ENCODE assay signal across 13 cellular contexts in the genomic region with DNA sequence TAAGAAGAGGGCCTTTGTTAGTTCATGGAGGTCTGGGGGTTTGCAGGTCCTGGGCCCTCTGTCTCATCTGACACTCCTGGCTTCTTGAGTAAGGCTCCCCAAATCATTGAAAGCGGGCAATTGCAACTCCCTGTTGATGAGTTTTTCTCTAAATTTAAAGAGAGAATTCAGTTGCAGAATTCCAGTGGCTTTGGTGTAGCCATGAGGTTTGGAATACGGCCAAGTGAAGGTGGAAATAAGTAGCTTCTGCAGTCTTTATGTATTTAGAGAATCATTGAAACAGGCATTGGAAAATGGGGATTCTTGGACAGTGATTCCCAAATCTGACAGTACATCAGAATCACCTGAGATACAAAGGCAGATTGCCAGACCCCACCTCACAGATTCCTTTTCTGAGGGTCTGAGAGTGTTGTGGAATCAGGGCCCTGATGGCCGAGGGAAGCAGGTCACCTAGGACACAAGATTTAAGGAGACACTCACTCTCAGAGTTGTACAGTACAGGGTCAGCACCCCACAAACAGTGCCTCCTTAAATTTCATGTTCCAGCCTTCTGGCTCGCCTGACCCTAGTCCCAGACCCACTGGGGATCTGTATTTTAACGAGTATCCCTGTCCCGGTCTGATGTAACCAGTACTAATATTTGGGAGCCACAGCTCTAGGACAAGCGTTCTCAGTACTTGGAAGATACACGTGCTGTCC. TPM values are rescaled to one million over a fixed set of nuclear protein-coding genes. Genes with fewer than 3 reads are reported as not detected.
DNase-seq lines count a peak whose midpoint lies in the region; ATAC-seq, FAIRE-seq and TF ChIP-seq lines count a peak whose summit lies in the region.
"Had no signal": no experiment of that assay in that cellular context is flagged by ENCODE, and none has a peak within 500 bp of the region (broad histone marks: within the 10 kb centered on the region; RNA-seq: fewer than 3 reads in every experiment).

No MANE protein-coding gene starts in this region.

- H3K27me3 ChIP-seq in HepG2 (ENCODE audit: control insufficient read depth in 1 of 2, insufficient read depth in 2 of 2, low read length in 2 of 2) (no peaks in the 10 kb centered on the region), right lobe of liver (no peaks in the 10 kb centered on the region), heart left ventricle (no peaks in the 10 kb centered on the region), trophoblast cell (ENCODE audit: insufficient read depth, low read length) (no peaks in the 10 kb centered on the region)

- H2BK5ac ChIP-seq in trophoblast cell (ENCODE audit: low read depth, low read length, poor library complexity), result no peak overlapping the region

- intact Hi-C loops in HepG2 (cut with micrococcal nuclease; ENCODE audit: unreplicated experiment), result no loop called here
- intact Hi-C loops in right lobe of liver (cut with DNase I), result no loop called here
- intact Hi-C loops in heart left ventricle (cut with DNase I), result loop anchor here in 8 of 10 donors (2.0 to 5.0 kb wide), 4 partner anchors 36 to 68 kb away; a partner anchor contains a TSS

- H3K18ac ChIP-seq in trophoblast cell (ENCODE audit: low read length), result peak overlapping the region; percentile 41

- TF ChIP-seq POLR2A in HepG2 (IDR thresholded peaks at IDR 0.05; ENCODE audit: insufficient read depth in 1 of 2, low read depth in 2 of 2, low read length in 2 of 2), result no peak
- no peak for TF ChIP-seq POLR2A in right lobe of liver (IDR thresholded peaks at IDR 0.05)
- TF ChIP-seq POLR2A in heart left ventricle (IDR thresholded peaks at IDR 0.05), result no peak

- BruUV-seq in HepG2 (replicated peaks; lab: Mats Ljungman, UMichigan), result no TSS peak

- peaks cover 0 to under 1% of the 10 kb centered on the region in 2 experiments; a peak in 1 of 5 replicates for H3K36me3 ChIP-seq in HepG2 (replicated peaks in 1 of 2; ENCODE audit: control insufficient read depth in 1 of 2, insufficient read depth in 2 of 2, low read length in 2 of 2)
- H3K36me3 ChIP-seq in right lobe of liver, result no peaks in the 10 kb centered on the region
- peaks cover 0 to 2% (median 0%) of the 10 kb centered on the region in 9 donors for H3K36me3 ChIP-seq in heart left ventricle
- H3K36me3 ChIP-seq in trophoblast cell (ENCODE audit: control insufficient read depth in 1 of 2, insufficient read depth in 2 of 2, low read length in 2 of 2), result peaks cover 0 to under 1% of the 10 kb centered on the region in 2 experiments

- H2BK120ac ChIP-seq in trophoblast cell (ENCODE audit: insufficient read depth, low read length, poor library complexity), result peak overlapping the region; percentile 47

- H3K4me1 ChIP-seq in HepG2 (ENCODE audit: insufficient read depth, low read length) (peaks cover 90% of the 10 kb centered on the region), right lobe of liver (peaks cover 6 to 90% (median 53%) of the 10 kb centered on the region in 4 donors), heart left ventricle (peaks cover 56 to 100% (median 99%) of the 10 kb centered on the region in 12 donors), trophoblast cell (ENCODE audit: control insufficient read depth in 1 of 2, insufficient read depth in 2 of 2, low read length in 2 of 2) (peaks cover 57 to 65% of the 10 kb centered on the region in 2 experiments)

- ATAC-seq in HepG2, result no peak
- ATAC-seq in right lobe of liver, result no peak
- peak in 1 of 4 donors; percentile 9 for ATAC-seq in heart left ventricle
- no peak for ATAC-seq in GM19324 (IDR thresholded peaks at IDR 0.05; ENCODE audit: low FRiP score, unreplicated experiment)
- ATAC-seq: K562 had no signal

- H2AFZ ChIP-seq in HepG2 (ENCODE audit: low read length), result no peak overlapping the region
- no peak overlapping the region for H2AFZ ChIP-seq in trophoblast cell (ENCODE audit: insufficient read depth, low read length, poor library complexity)

- H3K79me2 ChIP-seq in HepG2 (ENCODE audit: insufficient read depth, low read length) (peaks cover 8% of the 10 kb centered on the region), trophoblast cell (ENCODE audit: control insufficient read depth, insufficient read depth, low read length, poor library complexity) (peaks cover 11% of the 10 kb centered on the region)

- H3K4ac ChIP-seq in trophoblast cell (ENCODE audit: low read depth, low read length), result peak overlapping the region; percentile 37

- H2AK5ac ChIP-seq in trophoblast cell (ENCODE audit: low read length), result peak overlapping the region; percentile 39

- DNase-seq in HepG2 (ENCODE audit: low spot score), result no peak
- DNase-seq in right lobe of liver, result no peak
- DNase-seq in heart left ventricle, result peak in 1 of 5 donors; percentile 38
- DNase-seq in trophoblast cell, result no peak
- DNase-seq in HK-2 (ENCODE audit: unreplicated experiment), result no peak
- no peak for DNase-seq in NCI-H1436 treated with DMSO at 0.1 percent for 48 hours (lab: John Stamatoyannopoulos, UW)
- DNase-seq in activated CD8-positive, alpha-beta memory T cell treated with anti-CD3 and anti-CD28 coated beads, Interleukin-2, amount 50 U/mL, for 48 hours, result no peak
- DNase-seq: activated CD4-positive, CD25-positive, alpha-beta regulatory T cell treated with anti-CD3 and anti-CD28 coated beads, Interleukin-2, amount 50 U/mL, for 72 hours; effector CD8-positive, alpha-beta T cell; NCI-H226; stimulated activated CD4-positive, alpha-beta T cell treated with anti-CD3 and anti-CD28 coated beads, Interleukin-4, amount 100 ng/mL, for 4 hours had no signal

- CTCF ChIA-PET in HepG2 (lab: Yijun Ruan, JAX; ENCODE audit: low intra/inter-chr PET ratio, low total read pairs), result no interaction called here

- in situ Hi-C loops in HepG2 (cut with HindIII; ENCODE audit: extremely low pct_ligation_motif_present, low pct_unique_long_range_greater_than_20kb), result loop anchor here (5.0 kb wide), 2 partner anchors 37 to 53 kb away; a partner anchor contains a TSS

- H3K23ac ChIP-seq in trophoblast cell (ENCODE audit: low read length), result no peak overlapping the region

- peak overlapping the region; percentile 55 for H4K91ac ChIP-seq in trophoblast cell (ENCODE audit: low read depth, low read length)

- H4K12ac ChIP-seq in trophoblast cell (ENCODE audit: low read depth, low read length), result no peak overlapping the region

- H3K9ac ChIP-seq in HepG2 (ENCODE audit: insufficient read depth, low read depth, low read length) (no peak overlapping the region), trophoblast cell (ENCODE audit: low read length) (no peak overlapping the region)

- no peak for TF ChIP-seq CTCF in HepG2 (CRISPR knock-in tag; IDR thresholded peaks at IDR 0.05)
- TF ChIP-seq CTCF in right lobe of liver (IDR thresholded peaks at IDR 0.05), result no peak
- no peak for TF ChIP-seq CTCF in heart left ventricle (IDR thresholded peaks at IDR 0.05)

- H4K8ac ChIP-seq in trophoblast cell (ENCODE audit: low read depth, low read length), result no peak overlapping the region

- no peak for FAIRE-seq in HepG2 (lab: Jason Lieb, UNC)

- peak overlapping the region; percentile 59 for H2BK12ac ChIP-seq in trophoblast cell (ENCODE audit: low read length)

- POLR2A ChIA-PET in HepG2 (lab: Yijun Ruan, JAX), result interaction anchor here (0.8 to 1.5 kb wide), 3 partner anchors 11 to 61 kb away, joined by 3 to 4 read pairs (median 4); no protein-coding TSS in a partner anchor

- H3K27ac ChIP-seq in HepG2 (ENCODE audit: extremely low read length, insufficient read depth, low read length) (no peak overlapping the region), right lobe of liver (peak overlapping the region in 1 of 3 donors; percentile 96), heart left ventricle (peak overlapping the region; percentile 89 to 99 (median 94)), trophoblast cell (ENCODE audit: low read depth, low read length) (no peak overlapping the region)

- peaks cover 29% of the 10 kb centered on the region for H3K79me1 ChIP-seq in trophoblast cell (ENCODE audit: low read length)

- 77% methylated on average over 8 of the region's 8 CpGs for WGBS in HepG2 (ENCODE audit: low lambda C conversion rate)
- WGBS in right lobe of liver (ENCODE audit: insufficient coverage, low coverage, low lambda C conversion rate, missing lambda C conversion rate), result 60% methylated on average over 2 of the region's 8 CpGs
- 40 to 48% (median 43%) methylated on average over 6 to 8 of the region's 8 CpGs for WGBS in heart left ventricle, 4 donors
- WGBS in trophoblast cell (ENCODE audit: extremely low coverage, insufficient coverage, insufficient read length), result no CpG with 5 or more reads among the region's 8 CpGs

- TF ChIP-seq EP300 in HepG2 (IDR thresholded peaks at IDR 0.05; ENCODE audit: low read depth in 2 of 2, low read length in 2 of 2), result no peak
- TF ChIP-seq EP300 in HepG2 (CRISPR knock-in tag; IDR thresholded peaks at IDR 0.05; ENCODE audit: borderline replicate concordance), result no peak

- H4K20me1 ChIP-seq in HepG2 (ENCODE audit: insufficient read depth, low read length), result no peaks in the 10 kb centered on the region

- H3K4me2 ChIP-seq in HepG2 (ENCODE audit: low read depth, low read length) (no peak overlapping the region), trophoblast cell (ENCODE audit: low read length) (no peak overlapping the region)

- H3K4me3 ChIP-seq in HepG2 (replicated peaks in 1 of 3; ENCODE audit: insufficient read depth in 1 of 3, low read depth in 2 of 3, low read length in 3 of 3), result no peak overlapping the region
- H3K4me3 ChIP-seq in right lobe of liver, result no peak overlapping the region
- no peak overlapping the region for H3K4me3 ChIP-seq in heart left ventricle
- no peak overlapping the region for H3K4me3 ChIP-seq in trophoblast cell (ENCODE audit: low read depth, low read length)
- H3K4me3 ChIP-seq: K562 had no signal

- H3K9me3 ChIP-seq in HepG2 (ENCODE audit: low read length) (no peaks in the 10 kb centered on the region), right lobe of liver (no peaks in the 10 kb centered on the region), heart left ventricle (no peaks in the 10 kb centered on the region), trophoblast cell (ENCODE audit: insufficient read depth, low read depth, low read length) (no peaks in the 10 kb centered on the region)

- no peak overlapping the region for H3K14ac ChIP-seq in trophoblast cell (ENCODE audit: low read length)

- TF ChIP-seq RAD21 in HepG2 (CRISPR knock-in tag; IDR thresholded peaks at IDR 0.05), result no peak

RNA-seq across cellular contexts. Expression of a gene that starts 37.7 kb away (rescaled TPM):
- total RNA-seq in HepG2 (2016; rRNA removed; fragmentation: Illumina TruSeq; extraction: Trizol) (7.5 and 8.5 TPM in 2 replicates), right lobe of liver (10 to 100 TPM in 4 of 6 experiments, 1 to 10 TPM in 2; 9.2 to 23.3 (median 15.2) TPM), heart left ventricle (10 to 100 TPM; 14.9 to 65.5 (median 40.8) TPM)
- 18.9 and 21.5 TPM in 2 replicates for total RNA-seq in HepG2 (2016; cell fraction: cytosol; rRNA removed; fragmentation: Illumina TruSeq; extraction: Trizol; ENCODE audit: low read depth)
- 6.7 and 7.0 TPM in 2 replicates for total RNA-seq in HepG2 (2016; cell fraction: insoluble cytoplasmic fraction; rRNA removed; fragmentation: Illumina TruSeq; extraction: Trizol)
- total RNA-seq in HepG2 (2016; cell fraction: membrane; rRNA removed; fragmentation: Illumina TruSeq; extraction: Trizol), result 5.7 and 6.1 TPM in 2 replicates
- 9.8 and 11.4 TPM in 2 replicates for total RNA-seq in HepG2 (2016; cell fraction: nucleus; rRNA removed; fragmentation: Illumina TruSeq; extraction: Trizol)
- polyA plus RNA-seq in HepG2 (2011; rRNA removed) (18.2 and 21.1 TPM in 2 replicates), heart left ventricle (10 to 100 TPM; 11.6 to 15.4 TPM)
- 8.0 and 10.6 TPM in 2 replicates for polyA plus RNA-seq in HepG2 (2011; cell fraction: cytosol; rRNA removed)
- 16.3 and 20.7 TPM in 2 replicates for polyA plus RNA-seq in HepG2 (2011; cell fraction: nucleus; rRNA removed)
- polyA plus RNA-seq in HepG2 (2012), result 11.0 TPM in 2 replicates
- 0.68 and 0.79 TPM in 2 replicates for polyA plus RNA-seq in HepG2 (2016; cell fraction: cytosol; fragmentation: Illumina TruSeq; extraction: Trizol; ENCODE audit: low read depth)
- polyA plus RNA-seq in HepG2 (2016; cell fraction: insoluble cytoplasmic fraction; fragmentation: Illumina TruSeq; extraction: Trizol; ENCODE audit: low read depth), result 5.2 and 5.6 TPM in 2 replicates
- 2.3 and 2.4 TPM in 2 replicates for polyA plus RNA-seq in HepG2 (2016; cell fraction: membrane; fragmentation: Illumina TruSeq; extraction: Trizol; ENCODE audit: low read depth)
- polyA plus RNA-seq in HepG2 (2016; cell fraction: nucleus; fragmentation: Illumina TruSeq; extraction: Trizol; ENCODE audit: insufficient read depth, low read depth), result 12.0 and 12.1 TPM in 2 replicates
- polyA minus RNA-seq in HepG2 (2011; rRNA and poly(A)+ RNA removed; ENCODE audit: low replicate concordance), result 10.4 and 56.0 TPM in 2 replicates
- polyA minus RNA-seq in HepG2 (2011; cell fraction: cytosol; rRNA and poly(A)+ RNA removed), result 12.7 and 15.6 TPM in 2 replicates
- 18.7 and 25.6 TPM in 2 replicates for polyA minus RNA-seq in HepG2 (2011; cell fraction: nucleus; rRNA and poly(A)+ RNA removed)
- 17.0 and 17.3 TPM in 2 replicates for polyA plus RNA-seq in trophoblast cell (2013)

Comparison
In these comparisons a context has a peak if more than half of its experiments do, and no peak if none do; other contexts are left out.
1. H3K27ac ChIP-seq: peak in heart left ventricle (12 of 12); none in HepG2 (single experiment) and trophoblast cell (single experiment).
2. intact Hi-C loops: an anchor here in heart left ventricle (2.0 to 5.0 kb wide); none called in HepG2 and right lobe of liver.